19 cellular contexts compared by ENCODE assay signal in genomic region chr2:11680181-11680900, GRCh38. TPM values are rescaled to one million over a fixed set of nuclear protein-coding genes. Genes with fewer than 3 reads are reported as not detected.
DNase-seq lines count a peak whose midpoint lies in the region; ATAC-seq and TF ChIP-seq lines count a peak whose summit lies in the region.
"Had no signal": no experiment of that assay in that cellular context is flagged by ENCODE, and none has a peak within 500 bp of the region (broad histone marks: within the 10 kb centered on the region; RNA-seq: fewer than 3 reads in every experiment).

No MANE protein-coding gene starts in this region.

- no peak overlapping the region for H3K27ac Mint-ChIP-seq in natural killer cell
- H3K27ac Mint-ChIP-seq: memory B cell; stimulated activated effector memory CD8-positive, alpha-beta T cell treated with anti-CD3 and anti-CD28 coated beads, Interleukin-12 subunit alpha, Interleukin-12 subunit beta, amount 100 ng/mL, for 72 hours had no signal

- no peaks in the 10 kb centered on the region for H3K9me3 Mint-ChIP-seq in natural killer cell
- H3K9me3 Mint-ChIP-seq: central memory CD8-positive, alpha-beta T cell; memory B cell; stimulated activated effector memory CD8-positive, alpha-beta T cell treated with anti-CD3 and anti-CD28 coated beads, Interleukin-12 subunit alpha, Interleukin-12 subunit beta, amount 100 ng/mL, for 72 hours had no signal

- peaks cover 30 to 34% of the 10 kb centered on the region in 2 donors for H3K27me3 Mint-ChIP-seq in natural killer cell (ENCODE audit: low read depth in 2 of 2)

- no peak for TF ChIP-seq CTCF in fibroblast of villous mesenchyme (IDR thresholded peaks at IDR 0.05; ENCODE audit: insufficient read depth, low read depth, low read length)
- no peak for TF ChIP-seq CTCF in natural killer cell (IDR thresholded peaks at IDR 0.05)

- H3K36me3 Mint-ChIP-seq in natural killer cell = no peaks in the 10 kb centered on the region
- H3K36me3 Mint-ChIP-seq: stimulated activated effector memory CD8-positive, alpha-beta T cell treated with anti-CD3 and anti-CD28 coated beads, Interleukin-12 subunit alpha, Interleukin-12 subunit beta, amount 100 ng/mL, for 72 hours had no signal

- H3K4me3 ChIP-seq in fibroblast of villous mesenchyme (ENCODE audit: low read depth, low read length) = no peak overlapping the region
- H3K4me3 ChIP-seq: vagina had no signal

- no peak for ATAC-seq in natural killer cell
- ATAC-seq: stimulated activated effector memory CD8-positive, alpha-beta T cell treated with anti-CD3 and anti-CD28 coated beads, Interleukin-12 subunit alpha, Interleukin-12 subunit beta, amount 100 ng/mL, for 72 hours had no signal

- H3K4me1 Mint-ChIP-seq in natural killer cell = no peaks in the 10 kb centered on the region

- intact Hi-C loops in natural killer cell (cut with micrococcal nuclease) = no loop called here

- H3K4me3 Mint-ChIP-seq in natural killer cell = no peak overlapping the region
- H3K4me3 Mint-ChIP-seq: central memory CD8-positive, alpha-beta T cell; memory B cell; stimulated activated effector memory CD8-positive, alpha-beta T cell treated with anti-CD3 and anti-CD28 coated beads, Interleukin-12 subunit alpha, Interleukin-12 subunit beta, amount 100 ng/mL, for 72 hours had no signal

- DNase-seq in HT-29 (ENCODE audit: low spot score) = peak; percentile 39
- peak; percentile 21 for DNase-seq in SW480 (ENCODE audit: low spot score)
- DNase-seq in fibroblast of villous mesenchyme (ENCODE audit: low read depth) = peak; percentile 65
- DNase-seq in renal cortical epithelial cell (ENCODE audit: low read depth) = peak; percentile 25
- no peak for DNase-seq in natural killer cell
- DNase-seq in stimulated activated CD4-positive, alpha-beta T cell treated with anti-CD3 and anti-CD28 coated beads, Interleukin-4, amount 100 ng/mL, for 24 hours = no peak
- no peak for DNase-seq in NCI-H1436 (lab: John Stamatoyannopoulos, UW)
- no peak for DNase-seq in cortex of kidney (lab: John Stamatoyannopoulos, UW)
- DNase-seq: activated naive CD4-positive, alpha-beta T cell treated with anti-CD3 and anti-CD28 coated beads, Interleukin-2, amount 50 U/mL, for 16 hours; BE2C; DMS153; erythroblast; NCI-H187 treated with DMSO at 0.1 percent for 48 hours had no signal

RNA-seq across cellular contexts. Expression of gene NTSR2, which starts 10.3 kb away (rescaled TPM):
- not detected in 2 replicates for total RNA-seq in HT-29 (2014; rRNA removed; shearing (Covaris generic))
- total RNA-seq in fibroblast of villous mesenchyme (not detected in 2 replicates), renal cortical epithelial cell (not detected in 2 replicates), natural killer cell (not detected)
- total RNA-seq: activated CD8-positive, alpha-beta memory T cell treated with anti-CD3 and anti-CD28 coated beads for 36 hours; SK-MEL-5; vagina had no signal

Comparison
In these comparisons a context has a peak if more than half of its experiments do, and no peak if none do; other contexts are left out.
1. DNase-seq: peak in HT-29 (single experiment), SW480 (single experiment), fibroblast of villous mesenchyme (single experiment) and renal cortical epithelial cell (single experiment); none in natural killer cell (single experiment), stimulated activated CD4-positive, alpha-beta T cell treated with anti-CD3 and anti-CD28 coated beads, Interleukin-4, amount 100 ng/mL, for 24 hours (single experiment), NCI-H1436 (single experiment) and cortex of kidney (single experiment).